9 cellular contexts compared by ENCODE assay signal in the genomic region with DNA sequence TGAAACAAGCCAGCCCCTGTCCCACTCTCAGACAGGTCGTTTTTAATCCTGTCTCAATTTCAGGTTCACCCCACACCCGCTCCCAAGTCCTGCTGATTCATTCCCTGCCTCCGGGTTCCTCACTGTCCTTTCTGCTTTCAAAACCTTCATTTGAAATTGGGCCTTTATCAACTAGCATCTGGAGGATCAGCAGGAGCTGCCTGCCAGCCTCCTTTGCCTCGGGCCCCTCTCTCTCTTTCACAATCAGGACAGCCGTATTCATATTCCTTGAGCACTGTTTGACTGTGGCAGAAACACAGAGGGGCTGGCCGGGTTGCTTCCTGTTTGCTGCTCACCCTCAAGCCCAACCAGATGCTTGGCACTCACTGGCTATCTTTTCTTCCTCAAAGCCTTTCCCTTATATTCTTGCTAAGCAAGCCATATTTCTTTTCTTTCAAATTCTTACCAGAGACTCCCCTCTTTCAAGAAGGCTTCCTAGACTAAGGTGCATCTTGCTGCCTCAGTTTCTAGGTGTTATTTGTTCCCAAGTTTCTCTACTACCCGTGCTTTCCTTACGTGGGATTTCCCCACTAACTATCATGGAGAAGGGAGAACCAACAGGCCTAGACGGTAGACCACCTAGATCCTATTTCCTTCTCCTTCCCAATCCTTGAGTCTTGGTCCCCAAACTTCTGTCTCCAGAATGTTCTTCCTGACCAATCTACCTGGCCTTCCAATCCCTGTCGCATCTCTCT. TPM values are rescaled to one million over a fixed set of nuclear protein-coding genes. Genes with fewer than 3 reads are reported as not detected.
DNase-seq lines count a peak whose midpoint lies in the region; ATAC-seq and TF ChIP-seq lines count a peak whose summit lies in the region.
"Had no signal": no experiment of that assay in that cellular context is flagged by ENCODE, and none has a peak within 500 bp of the region (broad histone marks: within the 10 kb centered on the region; RNA-seq: fewer than 3 reads in every experiment).

No MANE protein-coding gene starts in this region.

- no peak overlapping the region for H3K4me3 ChIP-seq in iPS-20b (ENCODE audit: low read length)
- H3K4me3 ChIP-seq in colonic mucosa: no peak overlapping the region

- H3K9me3 ChIP-seq in iPS-20b (ENCODE audit: insufficient read depth, low read depth, low read length) (no peaks in the 10 kb centered on the region), colonic mucosa (no peaks in the 10 kb centered on the region)

- H3K9me3 Mint-ChIP-seq in WTC11: no peaks in the 10 kb centered on the region
- H3K9me3 Mint-ChIP-seq in activated CD8-positive, alpha-beta memory T cell treated with anti-CD3 and anti-CD28 coated beads, Interleukin-2, amount 10 ng/mL, durations not matched to agents 7 days and 5 days (ENCODE audit: low read depth): no peaks in the 10 kb centered on the region

- peaks cover 2% of the 10 kb centered on the region; the same call in 1 of the 2 replicates for H3K36me3 Mint-ChIP-seq in WTC11
- peaks cover 5% of the 10 kb centered on the region for H3K36me3 Mint-ChIP-seq in activated CD8-positive, alpha-beta memory T cell treated with anti-CD3 and anti-CD28 coated beads, Interleukin-2, amount 10 ng/mL, durations not matched to agents 7 days and 5 days

- intact Hi-C loops in colonic mucosa (cut with DNase I): no loop called here

- no peaks in the 10 kb centered on the region for H3K27me3 Mint-ChIP-seq in WTC11 (ENCODE audit: low read depth)
- no peaks in the 10 kb centered on the region for H3K27me3 Mint-ChIP-seq in activated CD8-positive, alpha-beta memory T cell treated with anti-CD3 and anti-CD28 coated beads, Interleukin-2, amount 10 ng/mL, durations not matched to agents 7 days and 5 days

- no peak overlapping the region for H3K4me3 Mint-ChIP-seq in WTC11
- H3K4me3 Mint-ChIP-seq in activated CD8-positive, alpha-beta memory T cell treated with anti-CD3 and anti-CD28 coated beads, Interleukin-2, amount 10 ng/mL, durations not matched to agents 7 days and 5 days: no peak overlapping the region

- no peak for TF ChIP-seq CTCF in AG09319 (IDR thresholded peaks at IDR 0.05; ENCODE audit: low read depth, low read length)
- no peak for TF ChIP-seq CTCF in WTC11 (IDR thresholded peaks at IDR 0.05)
- TF ChIP-seq CTCF in colonic mucosa (IDR thresholded peaks at IDR 0.05): no peak

- peaks cover 20% of the 10 kb centered on the region; the same call in 1 of the 2 replicates for H3K27me3 ChIP-seq in iPS-20b (ENCODE audit: insufficient read depth, low read length)
- no peaks in the 10 kb centered on the region for H3K27me3 ChIP-seq in colonic mucosa

- no peak for ATAC-seq in WTC11
- ATAC-seq in activated CD8-positive, alpha-beta memory T cell treated with anti-CD3 and anti-CD28 coated beads, Interleukin-2, amount 10 ng/mL, durations not matched to agents 7 days and 5 days: no peak
- ATAC-seq in GM21367 (IDR thresholded peaks at IDR 0.05; ENCODE audit: unreplicated experiment): no peak

- H3K27ac Mint-ChIP-seq in WTC11: peak overlapping the region; percentile 64
- H3K27ac Mint-ChIP-seq in activated CD8-positive, alpha-beta memory T cell treated with anti-CD3 and anti-CD28 coated beads, Interleukin-2, amount 10 ng/mL, durations not matched to agents 7 days and 5 days: no peak overlapping the region

- CTCF ChIA-PET in WTC11 (lab: Charles Lee): no interaction called here
- CTCF ChIA-PET in activated CD8-positive, alpha-beta memory T cell treated with anti-CD3 and anti-CD28 coated beads, Interleukin-2, amount 10 ng/mL, durations not matched to agents 7 days and 5 days (lab: Charles Lee): interaction anchor here (1.4 to 2.3 kb wide), 2 partner anchors 16 to 144 kb away, joined by 4 to 6 read pairs; no protein-coding TSS in a partner anchor

- POLR2A ChIA-PET in WTC11 (lab: Charles Lee): interaction anchor here (0.9 kb wide), 1 partner anchor 16 kb away, joined by 3 read pairs; no protein-coding TSS in a partner anchor

- peak overlapping the region; percentile 16; the same call in 1 of the 2 replicates for H3K9ac ChIP-seq in iPS-20b (ENCODE audit: low read depth, low read length)
- H3K9ac ChIP-seq in colonic mucosa (ENCODE audit: low read depth in 2 of 2, low read length in 2 of 2): no peak overlapping the region

- peaks cover 58% of the 10 kb centered on the region for H3K4me1 Mint-ChIP-seq in WTC11
- peaks cover 53% of the 10 kb centered on the region for H3K4me1 Mint-ChIP-seq in activated CD8-positive, alpha-beta memory T cell treated with anti-CD3 and anti-CD28 coated beads, Interleukin-2, amount 10 ng/mL, durations not matched to agents 7 days and 5 days

- H3K36me3 ChIP-seq in iPS-20b (ENCODE audit: insufficient read depth, low read depth, low read length) (0 out of 2 replicates have a peak, but pooled peaks cover 1% of the 10 kb centered on the region), colonic mucosa (no peaks in the 10 kb centered on the region)

- DNase-seq in AG09319 (ENCODE audit: extremely low read depth, low read depth) (peak; percentile 73), HPDE6-E6E7 (ENCODE audit: extremely low spot score) (peak; percentile 31), WTC11 (ENCODE audit: low spot score) (no peak), NCI-H510A (lab: John Stamatoyannopoulos, UW) (no peak), colonic mucosa (no peak)
- DNase-seq in activated CD8-positive, alpha-beta memory T cell treated with anti-CD3 and anti-CD28 coated beads, Interleukin-2, amount 10 ng/mL, durations not matched to agents 7 days and 5 days: no peak

- H3K27ac ChIP-seq in iPS-20b (ENCODE audit: low read length) (peak overlapping the region; percentile 22), colonic mucosa (no peak overlapping the region)

- peaks cover 32% of the 10 kb centered on the region for H3K4me1 ChIP-seq in iPS-20b (ENCODE audit: insufficient read depth, low read length)
- H3K4me1 ChIP-seq in colonic mucosa: peaks cover 7% of the 10 kb centered on the region

TF ChIP-seq in WTC11, 78 proteins besides CTCF, POLR2A, EP300 and RAD21:
- TF ChIP-seq ZNF263 (CRISPR knock-in tag; IDR thresholded peaks at IDR 0.05; ENCODE audit: low read depth) (no peak), JUN (CRISPR knock-in tag; IDR thresholded peaks at IDR 0.05) (no peak)
- TF ChIP-seq, protein P1, sequence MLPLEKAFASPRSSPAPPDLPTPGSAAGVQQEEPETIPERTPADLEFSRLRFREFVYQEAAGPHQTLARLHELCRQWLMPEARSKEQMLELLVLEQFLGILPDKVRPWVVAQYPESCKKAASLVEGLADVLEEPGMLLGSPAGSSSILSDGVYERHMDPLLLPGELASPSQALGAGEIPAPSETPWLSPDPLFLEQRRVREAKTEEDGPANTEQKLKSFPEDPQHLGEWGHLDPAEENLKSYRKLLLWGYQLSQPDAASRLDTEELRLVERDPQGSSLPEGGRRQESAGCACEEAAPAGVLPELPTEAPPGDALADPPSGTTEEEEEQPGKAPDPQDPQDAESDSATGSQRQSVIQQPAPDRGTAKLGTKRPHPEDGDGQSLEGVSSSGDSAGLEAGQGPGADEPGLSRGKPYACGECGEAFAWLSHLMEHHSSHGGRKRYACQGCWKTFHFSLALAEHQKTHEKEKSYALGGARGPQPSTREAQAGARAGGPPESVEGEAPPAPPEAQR (CRISPR knock-in tag; IDR thresholded peaks at IDR 0.05): no peak
- TF ChIP-seq, protein P2, sequence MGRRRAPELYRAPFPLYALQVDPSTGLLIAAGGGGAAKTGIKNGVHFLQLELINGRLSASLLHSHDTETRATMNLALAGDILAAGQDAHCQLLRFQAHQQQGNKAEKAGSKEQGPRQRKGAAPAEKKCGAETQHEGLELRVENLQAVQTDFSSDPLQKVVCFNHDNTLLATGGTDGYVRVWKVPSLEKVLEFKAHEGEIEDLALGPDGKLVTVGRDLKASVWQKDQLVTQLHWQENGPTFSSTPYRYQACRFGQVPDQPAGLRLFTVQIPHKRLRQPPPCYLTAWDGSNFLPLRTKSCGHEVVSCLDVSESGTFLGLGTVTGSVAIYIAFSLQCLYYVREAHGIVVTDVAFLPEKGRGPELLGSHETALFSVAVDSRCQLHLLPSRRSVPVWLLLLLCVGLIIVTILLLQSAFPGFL (CRISPR knock-in tag; IDR thresholded peaks at IDR 0.05; ENCODE audit: borderline replicate concordance): no peak
- TF ChIP-seq, protein P3, sequence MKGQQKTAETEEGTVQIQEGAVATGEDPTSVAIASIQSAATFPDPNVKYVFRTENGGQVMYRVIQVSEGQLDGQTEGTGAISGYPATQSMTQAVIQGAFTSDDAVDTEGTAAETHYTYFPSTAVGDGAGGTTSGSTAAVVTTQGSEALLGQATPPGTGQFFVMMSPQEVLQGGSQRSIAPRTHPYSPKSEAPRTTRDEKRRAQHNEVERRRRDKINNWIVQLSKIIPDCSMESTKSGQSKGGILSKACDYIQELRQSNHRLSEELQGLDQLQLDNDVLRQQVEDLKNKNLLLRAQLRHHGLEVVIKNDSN (CRISPR knock-in tag; IDR thresholded peaks at IDR 0.05): no peak

RNA-seq across cellular contexts. Expression of a gene that starts 3.0 kb away (rescaled TPM):
- total RNA-seq in WTC11 (2021): 11.0 to 18.3 TPM (median 11.2 TPM) in 3 replicates
- 10 to 100 TPM; 43.9 to 47.9 TPM for total RNA-seq in activated CD8-positive, alpha-beta memory T cell treated with anti-CD3 and anti-CD28 coated beads, Interleukin-2, amount 10 ng/mL, durations not matched to agents 7 days and 5 days
- 10 to 100 TPM; 24.7 to 27.1 TPM for total RNA-seq in colonic mucosa

RNA-seq across cellular contexts. Expression of a gene that starts 36.4 kb away (rescaled TPM):
- 13.1 to 23.5 TPM (median 16.9 TPM) in 3 replicates for total RNA-seq in WTC11 (2021)
- total RNA-seq in activated CD8-positive, alpha-beta memory T cell treated with anti-CD3 and anti-CD28 coated beads, Interleukin-2, amount 10 ng/mL, durations not matched to agents 7 days and 5 days: 1 to 10 TPM; 9.1 to 9.2 TPM
- total RNA-seq in colonic mucosa: 1 to 10 TPM in 1 of 2 donors, under 1 TPM in 1; 0.59 to 1.1 TPM

RNA-seq across cellular contexts. Expression of a gene that starts 41.8 kb away (rescaled TPM):
- total RNA-seq in WTC11 (2021) (not detected in 3 replicates), colonic mucosa (not detected)
- not detected for total RNA-seq in activated CD8-positive, alpha-beta memory T cell treated with anti-CD3 and anti-CD28 coated beads, Interleukin-2, amount 10 ng/mL, durations not matched to agents 7 days and 5 days
- total RNA-seq: activated CD8-positive, alpha-beta memory T cell treated with anti-CD3 and anti-CD28 coated beads for 36 hours had no signal

Comparison
In these comparisons a context has a peak if more than half of its experiments do, and no peak if none do; other contexts are left out.
1. DNase-seq: peak in AG09319 (single experiment) and HPDE6-E6E7 (single experiment); none in WTC11 (single experiment), NCI-H510A (single experiment), activated CD8-positive, alpha-beta memory T cell treated with anti-CD3 and anti-CD28 coated beads, Interleukin-2, amount 10 ng/mL, durations not matched to agents 7 days and 5 days (single experiment) and colonic mucosa (single experiment).